ENCODE assay signal across 4 cellular contexts in genomic region chr7:74770062-74770461, GRCh38. TPM values are rescaled to one million over a fixed set of nuclear protein-coding genes. Genes with fewer than 3 reads are reported as not detected.
"Had no signal": no experiment of that assay in that cellular context is flagged by ENCODE, and none has a peak within 500 bp of the region (broad histone marks: within the 10 kb centered on the region; RNA-seq: fewer than 3 reads in every experiment).

No MANE protein-coding gene starts in this region.

RNA-seq across cellular contexts. Expression of gene NCF1, which starts 3.7 kb away (rescaled TPM):
- total RNA-seq: progenitor cell of endocrine pancreas, smooth muscle cell, suprapubic skin had no signal
- polyA plus RNA-seq: neural cell had no signal
